In the genomic region with DNA sequence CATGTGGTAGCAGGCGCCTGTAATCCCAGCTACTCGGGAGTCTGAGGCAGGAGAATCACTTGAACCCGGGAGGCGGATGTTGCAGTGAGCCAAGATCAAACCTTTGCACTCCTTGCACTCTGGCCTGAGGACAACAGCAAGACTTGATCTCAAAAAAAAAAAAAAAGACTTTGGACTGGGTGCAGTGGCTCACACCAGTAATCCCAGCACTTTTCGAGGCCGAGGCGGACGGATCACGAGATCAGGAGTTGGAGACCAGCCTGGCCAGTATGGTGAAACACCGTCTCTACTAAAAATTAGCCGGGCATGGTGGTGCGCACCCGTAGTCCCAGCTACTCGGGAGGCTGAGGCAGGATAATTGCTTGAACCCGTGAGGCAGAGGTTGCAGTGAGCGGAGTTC, we compare ENCODE assay signal across 5 cellular contexts. TPM values are rescaled to one million over a fixed set of nuclear protein-coding genes. Genes with fewer than 3 reads are reported as not detected.
"Had no signal": no experiment of that assay in that cellular context is flagged by ENCODE, and none has a peak within 500 bp of the region (broad histone marks: within the 10 kb centered on the region; RNA-seq: fewer than 3 reads in every experiment).

No MANE protein-coding gene starts in this region.

RNA-seq across cellular contexts. Expression of a gene that starts 4.2 kb away (rescaled TPM):
- total RNA-seq: activated CD8-positive, alpha-beta T cell treated with anti-CD3 and anti-CD28 coated beads for 36 hours; ascending aorta; K562; T-helper 2 cell treated with Interferon-gamma antibody and Interleukin-4, amounts not matched to agents 100 ng/mL and 5 ng/mL, for 36 hours had no signal
- polyA plus RNA-seq: K562 had no signal

RNA-seq across cellular contexts. Expression of a gene that starts 25.0 kb away (rescaled TPM):
- total RNA-seq: OCI-LY7 had no signal

RNA-seq across cellular contexts. Expression of a gene that starts 35.9 kb away (rescaled TPM):
- total RNA-seq: ascending aorta had no signal
